ENCODE assay signal across 12 cellular contexts in genomic region chr2:73020657-73021370, GRCh38. TPM values are rescaled to one million over a fixed set of nuclear protein-coding genes. Genes with fewer than 3 reads are reported as not detected.
DNase-seq lines count a peak whose midpoint lies in the region; TF ChIP-seq lines count a peak whose summit lies in the region.
"Had no signal": no experiment of that assay in that cellular context is flagged by ENCODE, and none has a peak within 500 bp of the region (broad histone marks: within the 10 kb centered on the region; RNA-seq: fewer than 3 reads in every experiment).

No MANE protein-coding gene starts in this region.

- H3K9me3 Mint-ChIP-seq in MCF 10A (ENCODE audit: unreplicated experiment): no peaks in the 10 kb centered on the region
- H3K9me3 Mint-ChIP-seq: neural progenitor cell had no signal

- 64% methylated on average over 12 of the region's 12 CpGs for WGBS in mammary epithelial cell (ENCODE audit: low coverage, missing lambda C conversion rate)

- POLR2A ChIA-PET in MCF 10A (lab: Yijun Ruan, JAX): no interaction called here

- no peaks in the 10 kb centered on the region for H3K27me3 ChIP-seq in mammary epithelial cell (ENCODE audit: insufficient read depth, low read length)
- H3K27me3 ChIP-seq: neural progenitor cell, thyroid gland had no signal

- H3K9me3 ChIP-seq in mammary epithelial cell (replicated peaks; ENCODE audit: insufficient read depth, low read length): no peaks in the 10 kb centered on the region
- H3K9me3 ChIP-seq: thyroid gland had no signal

- intact Hi-C loops in MCF 10A (cut with micrococcal nuclease): no loop called here
- intact Hi-C loops in mammary epithelial cell (cut with micrococcal nuclease): no loop called here

- H3K79me2 ChIP-seq in mammary epithelial cell (ENCODE audit: insufficient read depth, low read length): no peaks in the 10 kb centered on the region

- dilution Hi-C loops in mammary epithelial cell (cut with HindIII; ENCODE audit: low sequenced_read_pairs): loop anchor here (5.0 kb wide), 2 partner anchors 34 to 99 kb away; no protein-coding TSS in a partner anchor

- no TSS peak for BruUV-seq in MCF 10A (replicated peaks; lab: Mats Ljungman, UMichigan)
- no TSS peak for BruUV-seq in mammary epithelial cell (replicated peaks; lab: Mats Ljungman, UMichigan)

- H3K27ac Mint-ChIP-seq in MCF 10A (ENCODE audit: low read depth, unreplicated experiment): no peak overlapping the region
- H3K27ac Mint-ChIP-seq: neural progenitor cell had no signal

- H3K4me3 Mint-ChIP-seq in MCF 10A (ENCODE audit: unreplicated experiment): no peak overlapping the region
- H3K4me3 Mint-ChIP-seq: neural progenitor cell had no signal

- no peak overlapping the region for H3K4me2 ChIP-seq in mammary epithelial cell (ENCODE audit: insufficient read depth, low read depth, low read length)
- H3K4me2 ChIP-seq: neural progenitor cell had no signal

- no peaks in the 10 kb centered on the region for H3K4me1 Mint-ChIP-seq in MCF 10A (ENCODE audit: insufficient read depth, unreplicated experiment)

- TF ChIP-seq CTCF in MCF 10A (IDR thresholded peaks at IDR 0.05; ENCODE audit: unreplicated experiment) (no peak), mammary epithelial cell (conservative IDR thresholded peaks at IDR 0.05 in 1 of 2, IDR thresholded peaks at IDR 0.05 in 1 of 2; ENCODE audit: extremely low read depth in 1 of 2, insufficient read depth in 1 of 2, low read depth in 1 of 2, low read length in 2 of 2) (no peak)

- peaks cover 6% of the 10 kb centered on the region for H3K36me3 Mint-ChIP-seq in MCF 10A (ENCODE audit: insufficient read depth, unreplicated experiment)

- CTCF ChIA-PET in MCF 10A (lab: Yijun Ruan, JAX): no interaction called here
- CTCF ChIA-PET in mammary epithelial cell (lab: Charles Lee; ENCODE audit: low non-redundant PET): no interaction called here

- in situ Hi-C loops in mammary epithelial cell (cut with MboI; ENCODE audit: low sequenced_read_pairs in 2 of 2): no loop called here

- H3K27me3 Mint-ChIP-seq in MCF 10A (ENCODE audit: insufficient read depth, unreplicated experiment): no peaks in the 10 kb centered on the region

- no peak overlapping the region for H3K27ac ChIP-seq in mammary epithelial cell (ENCODE audit: insufficient read depth, low read depth, low read length)
- H3K27ac ChIP-seq: neural progenitor cell, thyroid gland had no signal

- no peak overlapping the region for H2AFZ ChIP-seq in mammary epithelial cell (ENCODE audit: low read depth, low read length)
- H2AFZ ChIP-seq: neural progenitor cell had no signal

- H3K9ac ChIP-seq in mammary epithelial cell (ENCODE audit: insufficient read depth, low read length): no peak overlapping the region
- H3K9ac ChIP-seq: neural progenitor cell had no signal

- no peaks in the 10 kb centered on the region for H4K20me1 ChIP-seq in mammary epithelial cell (ENCODE audit: insufficient read depth, low read length)

- H3K4me1 ChIP-seq in mammary epithelial cell (ENCODE audit: insufficient read depth, low read length): peaks cover 6% of the 10 kb centered on the region
- H3K4me1 ChIP-seq: neural progenitor cell, thyroid gland had no signal

- no peaks in the 10 kb centered on the region for H3K36me3 ChIP-seq in mammary epithelial cell (ENCODE audit: insufficient read depth, low read length)
- H3K36me3 ChIP-seq: neural progenitor cell, thyroid gland had no signal

- no peak overlapping the region for H3K4me3 ChIP-seq in mammary epithelial cell (replicated peaks in 1 of 3; ENCODE audit: insufficient read depth in 1 of 3, low read depth in 2 of 3, low read length in 3 of 3)
- H3K4me3 ChIP-seq: neural progenitor cell, thyroid gland had no signal

- DNase-seq in MCF 10A (ENCODE audit: unreplicated experiment): peak; percentile 32
- no peak for DNase-seq in mammary epithelial cell
- DNase-seq in astrocyte of the hippocampus (ENCODE audit: low read depth, low spot score): peak; percentile 52
- DNase-seq in left kidney (ENCODE audit: low read depth, low spot score): peak; percentile 18
- DNase-seq in NCI-H2029 treated with DMSO at 0.1 percent for 48 hours (lab: John Stamatoyannopoulos, UW): no peak
- DNase-seq in T-helper 9 cell: no peak
- no peak for DNase-seq in H4 (ENCODE audit: low spot score)
- no peak for DNase-seq in cerebellar nuclear complex (lab: John Stamatoyannopoulos, UW)
- DNase-seq: NCI-H510A treated with DMSO at 0.1 percent for 48 hours; stimulated activated CD4-positive, alpha-beta T cell treated with anti-CD3 and anti-CD28 coated beads, Interleukin-4, amount 100 ng/mL, for 24 hours had no signal

RNA-seq across cellular contexts. Expression of gene SFXN5, which starts 50.7 kb away (rescaled TPM):
- total RNA-seq in MCF 10A (2022) (6.0 and 8.0 TPM in 2 replicates), mammary epithelial cell (10 to 100 TPM; 12.0 to 16.8 TPM)
- 9.2 TPM for polyA plus RNA-seq in mammary epithelial cell
- polyA minus RNA-seq in mammary epithelial cell: 14.9 TPM
- 8.6 and 11.1 TPM in 2 replicates for total RNA-seq in H4 (2014; rRNA removed; shearing (Covaris generic))

Comparison
In these comparisons a context has a peak if more than half of its experiments do, and no peak if none do; other contexts are left out.
1. DNase-seq: peak in MCF 10A (single experiment), astrocyte of the hippocampus (single experiment) and left kidney (single experiment); none in mammary epithelial cell (single experiment), NCI-H2029 treated with DMSO at 0.1 percent for 48 hours (single experiment), T-helper 9 cell (single experiment), H4 (single experiment) and cerebellar nuclear complex (0 of 2).